In genomic region chr14:45867046-45867894, GRCh38 we compare ENCODE assay signal across 19 cellular contexts.
DNase-seq lines count a peak whose midpoint lies in the region; ATAC-seq and TF ChIP-seq lines count a peak whose summit lies in the region.
"Had no signal": no experiment of that assay in that cellular context is flagged by ENCODE, and none has a peak within 500 bp of the region (broad histone marks: within the 10 kb centered on the region; RNA-seq: fewer than 3 reads in every experiment).

No MANE protein-coding gene starts in this region.

- H3K4me1 ChIP-seq in KMS-11 (ENCODE audit: low read depth, poor library complexity, severe bottlenecking), result peaks cover 41% of the 10 kb centered on the region

- no peak overlapping the region for H3K27ac Mint-ChIP-seq in stimulated activated naive B cell treated with anti-CD40 and anti-IgM and Interleukin-4, amounts not matched to agents 10 μg/mL and 1 μg/mL and 100 μg/mL, for 72 hours
- H3K27ac Mint-ChIP-seq: activated naive CD4-positive, alpha-beta T cell treated with anti-CD3 and anti-CD28 coated beads, Interleukin-2, amount 50 U/mL, for 72 hours; brain; type B pancreatic cell had no signal

- no peaks in the 10 kb centered on the region for H3K36me3 ChIP-seq in KMS-11 (ENCODE audit: insufficient read depth)

- DNase-seq in NCI-H1092 treated with DMSO at 0.1 percent for 48 hours (lab: John Stamatoyannopoulos, UW) (no peak), GM19238 (ENCODE audit: insufficient read length, low spot score) (no peak), NOMO-1 treated with DMSO at 0.1 percent for 48 hours (lab: John Stamatoyannopoulos, UW; ENCODE audit: unreplicated experiment) (no peak)
- no peak for DNase-seq in stimulated activated naive B cell treated with anti-CD40 and anti-IgM and Interleukin-4, amounts not matched to agents 10 μg/mL and 1 μg/mL and 100 μg/mL, for 72 hours
- DNase-seq: activated CD4-positive, CD25-positive, alpha-beta regulatory T cell treated with anti-CD3 and anti-CD28 coated beads, Interleukin-2, amount 50 U/mL, for 72 hours; activated CD8-positive, alpha-beta memory T cell treated with anti-CD3 and anti-CD28 coated beads, Interleukin-2, amount 50 U/mL, for 48 hours; dermis blood vessel endothelial cell; NCI-H2171 treated with DMSO at 0.1 percent for 48 hours; Right ventricle myocardium superior; stimulated activated CD4-positive, alpha-beta T cell treated with anti-CD3 and anti-CD28 coated beads, Interleukin-4, amount 100 ng/mL, for 4 hours; T-helper 2 cell had no signal

- H3K27me3 ChIP-seq in KMS-11 (ENCODE audit: insufficient read depth, low read depth), result no peaks in the 10 kb centered on the region
- H3K27me3 ChIP-seq: hepatocyte had no signal

- peak; percentile 68 for ATAC-seq in GM18907 (IDR thresholded peaks at IDR 0.05; ENCODE audit: unreplicated experiment)
- ATAC-seq in GM21723 (IDR thresholded peaks at IDR 0.05; ENCODE audit: unreplicated experiment), result peak; percentile 67
- ATAC-seq in HG03066 (IDR thresholded peaks at IDR 0.05; ENCODE audit: low read depth, unreplicated experiment), result peak; percentile 71
- no peak for ATAC-seq in stimulated activated naive B cell treated with anti-CD40 and anti-IgM and Interleukin-4, amounts not matched to agents 10 μg/mL and 1 μg/mL and 100 μg/mL, for 72 hours (replicated peaks)
- ATAC-seq: activated naive CD4-positive, alpha-beta T cell treated with anti-CD3 and anti-CD28 coated beads, Interleukin-2, amount 50 U/mL, for 72 hours had no signal

- no peaks in the 10 kb centered on the region for H3K4me1 Mint-ChIP-seq in stimulated activated naive B cell treated with anti-CD40 and anti-IgM and Interleukin-4, amounts not matched to agents 10 μg/mL and 1 μg/mL and 100 μg/mL, for 72 hours
- H3K4me1 Mint-ChIP-seq: brain had no signal

- H3K9ac ChIP-seq in KMS-11, result no peak overlapping the region; the same call in 1 of the 2 replicates

- H3K27ac ChIP-seq in KMS-11, result peak overlapping the region; percentile 55; the same call in 1 of the 2 replicates
- H3K27ac ChIP-seq: hepatocyte had no signal

- H3K4me3 Mint-ChIP-seq in stimulated activated naive B cell treated with anti-CD40 and anti-IgM and Interleukin-4, amounts not matched to agents 10 μg/mL and 1 μg/mL and 100 μg/mL, for 72 hours, result no peak overlapping the region
- H3K4me3 Mint-ChIP-seq: brain, type B pancreatic cell had no signal

- no peaks in the 10 kb centered on the region for H3K27me3 Mint-ChIP-seq in stimulated activated naive B cell treated with anti-CD40 and anti-IgM and Interleukin-4, amounts not matched to agents 10 μg/mL and 1 μg/mL and 100 μg/mL, for 72 hours
- H3K27me3 Mint-ChIP-seq: type B pancreatic cell had no signal

- H2AFZ ChIP-seq in KMS-11 (ENCODE audit: low read depth), result peak overlapping the region; percentile 18; the same call in 1 of the 2 replicates
- H2AFZ ChIP-seq: hepatocyte had no signal

- H3K36me3 Mint-ChIP-seq in stimulated activated naive B cell treated with anti-CD40 and anti-IgM and Interleukin-4, amounts not matched to agents 10 μg/mL and 1 μg/mL and 100 μg/mL, for 72 hours, result no peaks in the 10 kb centered on the region
- H3K36me3 Mint-ChIP-seq: brain, type B pancreatic cell had no signal

- H3K4me3 ChIP-seq in KMS-11 (IDR thresholded peaks at IDR 0.05; ENCODE audit: insufficient read depth, low read depth, low read length), result no peak overlapping the region
- H3K4me3 ChIP-seq: hepatocyte had no signal

- no peaks in the 10 kb centered on the region for H3K79me2 ChIP-seq in KMS-11 (ENCODE audit: insufficient read depth, low read depth)
- H3K79me2 ChIP-seq: hepatocyte had no signal

- H4K20me1 ChIP-seq in KMS-11 (ENCODE audit: insufficient read depth), result no peaks in the 10 kb centered on the region

- H3K9me3 Mint-ChIP-seq in stimulated activated naive B cell treated with anti-CD40 and anti-IgM and Interleukin-4, amounts not matched to agents 10 μg/mL and 1 μg/mL and 100 μg/mL, for 72 hours, result peaks cover 7 to 21% of the 10 kb centered on the region in 2 donors

- H3K4me2 ChIP-seq in KMS-11, result peak overlapping the region; percentile 49
- H3K4me2 ChIP-seq: hepatocyte had no signal

- TF ChIP-seq CTCF in KMS-11 (conservative IDR thresholded peaks at IDR 0.05; ENCODE audit: low read depth, low read length), result no peak

Comparison
In these comparisons a context has a peak if more than half of its experiments do, and no peak if none do; other contexts are left out.
1. ATAC-seq: peak in GM18907 (single experiment), GM21723 (single experiment) and HG03066 (single experiment); none in stimulated activated naive B cell treated with anti-CD40 and anti-IgM and Interleukin-4, amounts not matched to agents 10 μg/mL and 1 μg/mL and 100 μg/mL, for 72 hours (0 of 2).